Comparison of ENCODE assay signal across 8 cellular contexts in genomic region chr3:99402755-99403154, GRCh38.
"Had no signal": no experiment of that assay in that cellular context is flagged by ENCODE, and none has a peak within 500 bp of the region (broad histone marks: within the 10 kb centered on the region; RNA-seq: fewer than 3 reads in every experiment).

No MANE protein-coding gene starts in this region.

- H3K36me3 Mint-ChIP-seq: IgD-negative memory B cell had no signal

- H3K4me3 Mint-ChIP-seq: H9, IgD-negative memory B cell had no signal

- H3K27ac Mint-ChIP-seq: H9, IgD-negative memory B cell had no signal

- H3K27ac ChIP-seq: GM23248, HL-60 had no signal

- H3K4me1 Mint-ChIP-seq: H9, IgD-negative memory B cell had no signal

- ATAC-seq: HepG2 had no signal

- H3K9ac ChIP-seq: GM23248 had no signal

- H3K27me3 Mint-ChIP-seq: IgD-negative memory B cell had no signal

- H3K4me3 ChIP-seq: GM23248 had no signal

- H2AFZ ChIP-seq: GM23248 had no signal

- DNase-seq: GM23248, GOT3, H9, HCEC 1CT, KG1 had no signal
